In genomic region chrX:135477576-135477975, GRCh38 we compare ENCODE assay signal across 8 cellular contexts. TPM values are rescaled to one million over a fixed set of nuclear protein-coding genes. Genes with fewer than 3 reads are reported as not detected.
DNase-seq lines count a peak whose midpoint lies in the region; ATAC-seq lines count a peak whose summit lies in the region.

No MANE protein-coding gene starts in this region.

- H3K27me3 Mint-ChIP-seq in activated T-helper 1 cell treated with anti-CD3 and anti-CD28 coated beads, Interleukin-12 subunit alpha, Interleukin-12 subunit beta, Interleukin-2, Interleukin-4 antibody, amounts not matched to agents 30 ng/mL and 10 ng/mL and 1 ng/mL, durations not matched to agents 14 hours and 24 hours and 36 hours (ENCODE audit: insufficient read depth), result peaks cover 3% of the 10 kb centered on the region

- no peak overlapping the region for H3K27ac Mint-ChIP-seq in activated T-helper 1 cell treated with anti-CD3 and anti-CD28 coated beads, Interleukin-12 subunit alpha, Interleukin-12 subunit beta, Interleukin-2, Interleukin-4 antibody, amounts not matched to agents 30 ng/mL and 10 ng/mL and 1 ng/mL, durations not matched to agents 14 hours and 24 hours and 36 hours

- intact Hi-C loops in activated T-helper 1 cell treated with anti-CD3 and anti-CD28 coated beads, Interleukin-12 subunit alpha, Interleukin-12 subunit beta, Interleukin-2, Interleukin-4 antibody, amounts not matched to agents 30 ng/mL and 10 ng/mL and 1 ng/mL, durations not matched to agents 14 hours and 24 hours and 36 hours (cut with micrococcal nuclease), result loop anchor here (1.0 to 5.0 kb wide), 2 partner anchors 291 to 510 kb away; no protein-coding TSS in a partner anchor
- intact Hi-C loops in posterior cingulate gyrus (cut with DNase I), result no loop called here

- H3K36me3 Mint-ChIP-seq in activated T-helper 1 cell treated with anti-CD3 and anti-CD28 coated beads, Interleukin-12 subunit alpha, Interleukin-12 subunit beta, Interleukin-2, Interleukin-4 antibody, amounts not matched to agents 30 ng/mL and 10 ng/mL and 1 ng/mL, durations not matched to agents 14 hours and 24 hours and 36 hours (ENCODE audit: low read depth), result no peaks in the 10 kb centered on the region

- DNase-seq in COR-L47 (lab: John Stamatoyannopoulos, UW) (peak; percentile 64), NCI-H82 treated with DMSO at 0.1 percent for 48 hours (lab: John Stamatoyannopoulos, UW; ENCODE audit: unreplicated experiment) (peak; percentile 2), foreskin melanocyte (peak; percentile 52), posterior cingulate gyrus (peak in 9 of 10 donors; percentile 12 to 90 (median 53)), NCI-H187 (lab: John Stamatoyannopoulos, UW) (no peak)
- DNase-seq in activated T-helper 1 cell treated with anti-CD3 and anti-CD28 coated beads, Interleukin-12 subunit alpha, Interleukin-12 subunit beta, Interleukin-2, Interleukin-4 antibody, amounts not matched to agents 30 ng/mL and 10 ng/mL and 1 ng/mL, durations not matched to agents 14 hours and 24 hours and 36 hours (ENCODE audit: low spot score), result peak; percentile 2

- H3K4me3 Mint-ChIP-seq in activated T-helper 1 cell treated with anti-CD3 and anti-CD28 coated beads, Interleukin-12 subunit alpha, Interleukin-12 subunit beta, Interleukin-2, Interleukin-4 antibody, amounts not matched to agents 30 ng/mL and 10 ng/mL and 1 ng/mL, durations not matched to agents 14 hours and 24 hours and 36 hours, result no peak overlapping the region

- no peaks in the 10 kb centered on the region for H3K9me3 Mint-ChIP-seq in activated T-helper 1 cell treated with anti-CD3 and anti-CD28 coated beads, Interleukin-12 subunit alpha, Interleukin-12 subunit beta, Interleukin-2, Interleukin-4 antibody, amounts not matched to agents 30 ng/mL and 10 ng/mL and 1 ng/mL, durations not matched to agents 14 hours and 24 hours and 36 hours

- ATAC-seq in HG03159 (IDR thresholded peaks at IDR 0.05; ENCODE audit: unreplicated experiment) (peak; percentile 63), HG02973 (IDR thresholded peaks at IDR 0.05; ENCODE audit: unreplicated experiment) (no peak)

- H3K4me1 Mint-ChIP-seq in activated T-helper 1 cell treated with anti-CD3 and anti-CD28 coated beads, Interleukin-12 subunit alpha, Interleukin-12 subunit beta, Interleukin-2, Interleukin-4 antibody, amounts not matched to agents 30 ng/mL and 10 ng/mL and 1 ng/mL, durations not matched to agents 14 hours and 24 hours and 36 hours (ENCODE audit: low read depth), result peaks cover 5% of the 10 kb centered on the region

RNA-seq across cellular contexts. Expression of gene INTS6L, which starts 42.9 kb away (rescaled TPM):
- 38.3 and 38.7 TPM in 2 replicates for total RNA-seq in activated T-helper 1 cell treated with anti-CD3 and anti-CD28 coated beads, Interleukin-12 subunit alpha, Interleukin-12 subunit beta, Interleukin-2, Interleukin-4 antibody, amounts not matched to agents 30 ng/mL and 10 ng/mL and 1 ng/mL, durations not matched to agents 14 hours and 24 hours and 36 hours

RNA-seq across cellular contexts. Expression of gene SMIM10L2A, which starts 55.8 kb away (rescaled TPM):
- 1.3 TPM in 2 replicates for total RNA-seq in activated T-helper 1 cell treated with anti-CD3 and anti-CD28 coated beads, Interleukin-12 subunit alpha, Interleukin-12 subunit beta, Interleukin-2, Interleukin-4 antibody, amounts not matched to agents 30 ng/mL and 10 ng/mL and 1 ng/mL, durations not matched to agents 14 hours and 24 hours and 36 hours

Comparison
In these comparisons a context has a peak if more than half of its experiments do, and no peak if none do; other contexts are left out.
1. DNase-seq: peak in COR-L47 (single experiment), NCI-H82 treated with DMSO at 0.1 percent for 48 hours (single experiment), activated T-helper 1 cell treated with anti-CD3 and anti-CD28 coated beads, Interleukin-12 subunit alpha, Interleukin-12 subunit beta, Interleukin-2, Interleukin-4 antibody, amounts not matched to agents 30 ng/mL and 10 ng/mL and 1 ng/mL, durations not matched to agents 14 hours and 24 hours and 36 hours (single experiment), foreskin melanocyte (single experiment) and posterior cingulate gyrus (9 of 10); none in NCI-H187 (0 of 2).